In the genomic region with DNA sequence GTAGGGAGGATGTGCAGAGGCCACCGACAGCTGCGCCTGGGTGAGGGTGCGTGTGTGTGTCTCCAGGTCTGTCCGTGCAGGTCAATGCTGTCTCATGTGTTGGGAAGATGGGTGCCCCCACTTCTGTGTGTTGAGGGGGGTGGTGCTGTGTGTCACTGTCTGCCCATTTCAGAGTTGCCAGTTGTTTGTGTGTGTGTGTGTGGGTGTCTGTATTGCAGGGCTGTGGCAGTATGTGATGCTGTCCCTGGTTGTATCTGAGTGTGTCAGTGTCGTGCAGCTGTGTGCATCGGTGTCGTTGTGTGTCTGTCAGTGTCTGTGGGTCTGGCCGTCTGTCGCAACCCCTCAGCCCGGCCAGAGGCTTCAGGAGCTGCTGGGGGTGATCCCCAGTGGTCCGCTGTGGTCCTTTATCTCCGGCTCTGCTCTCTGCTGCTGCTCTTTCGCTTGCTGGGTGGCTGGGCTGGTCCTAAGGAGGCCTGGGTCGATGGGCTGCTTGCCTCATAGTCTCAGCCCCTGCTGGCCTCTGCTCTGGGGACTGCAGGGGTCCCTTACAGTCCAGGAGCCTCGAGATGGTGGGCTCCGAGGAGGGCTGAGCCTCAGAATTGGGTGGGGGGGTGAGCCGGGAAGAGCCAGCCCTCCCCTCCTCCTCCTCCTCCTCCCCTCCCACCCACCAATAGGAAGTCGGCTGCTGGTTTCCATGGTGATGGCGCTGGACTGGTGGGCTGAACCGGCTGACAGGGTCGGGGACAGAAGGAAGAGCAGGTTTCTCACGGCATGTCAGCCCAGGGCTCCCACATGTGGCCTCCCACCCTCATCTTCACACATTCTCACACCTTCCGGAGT, we compare ENCODE assay signal across 1 cellular context.
A peak's percentile ranks its signal among the peaks of the same experiment; 100 is the strongest.
TF ChIP-seq lines count a peak whose summit lies in the region.

A gene with protein sequence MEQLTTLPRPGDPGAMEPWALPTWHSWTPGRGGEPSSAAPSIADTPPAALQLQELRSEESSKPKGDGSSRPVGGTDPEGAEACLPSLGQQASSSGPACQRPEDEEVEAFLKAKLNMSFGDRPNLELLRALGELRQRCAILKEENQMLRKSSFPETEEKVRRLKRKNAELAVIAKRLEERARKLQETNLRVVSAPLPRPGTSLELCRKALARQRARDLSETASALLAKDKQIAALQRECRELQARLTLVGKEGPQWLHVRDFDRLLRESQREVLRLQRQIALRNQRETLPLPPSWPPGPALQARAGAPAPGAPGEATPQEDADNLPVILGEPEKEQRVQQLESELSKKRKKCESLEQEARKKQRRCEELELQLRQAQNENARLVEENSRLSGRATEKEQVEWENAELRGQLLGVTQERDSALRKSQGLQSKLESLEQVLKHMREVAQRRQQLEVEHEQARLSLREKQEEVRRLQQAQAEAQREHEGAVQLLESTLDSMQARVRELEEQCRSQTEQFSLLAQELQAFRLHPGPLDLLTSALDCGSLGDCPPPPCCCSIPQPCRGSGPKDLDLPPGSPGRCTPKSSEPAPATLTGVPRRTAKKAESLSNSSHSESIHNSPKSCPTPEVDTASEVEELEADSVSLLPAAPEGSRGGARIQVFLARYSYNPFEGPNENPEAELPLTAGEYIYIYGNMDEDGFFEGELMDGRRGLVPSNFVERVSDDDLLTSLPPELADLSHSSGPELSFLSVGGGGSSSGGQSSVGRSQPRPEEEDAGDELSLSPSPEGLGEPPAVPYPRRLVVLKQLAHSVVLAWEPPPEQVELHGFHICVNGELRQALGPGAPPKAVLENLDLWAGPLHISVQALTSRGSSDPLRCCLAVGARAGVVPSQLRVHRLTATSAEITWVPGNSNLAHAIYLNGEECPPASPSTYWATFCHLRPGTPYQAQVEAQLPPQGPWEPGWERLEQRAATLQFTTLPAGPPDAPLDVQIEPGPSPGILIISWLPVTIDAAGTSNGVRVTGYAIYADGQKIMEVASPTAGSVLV (N-terminal part only) (minus strand): TSS at position 601 of the 840 bp plus-strand sequence. CDS start 875 bp downstream, outside the sequence.

TF ChIP-seq in K562, 482 proteins besides CTCF, POLR2A, EP300 and RAD21 (continued from another document and continues in another):
- TF ChIP-seq, protein P1, sequence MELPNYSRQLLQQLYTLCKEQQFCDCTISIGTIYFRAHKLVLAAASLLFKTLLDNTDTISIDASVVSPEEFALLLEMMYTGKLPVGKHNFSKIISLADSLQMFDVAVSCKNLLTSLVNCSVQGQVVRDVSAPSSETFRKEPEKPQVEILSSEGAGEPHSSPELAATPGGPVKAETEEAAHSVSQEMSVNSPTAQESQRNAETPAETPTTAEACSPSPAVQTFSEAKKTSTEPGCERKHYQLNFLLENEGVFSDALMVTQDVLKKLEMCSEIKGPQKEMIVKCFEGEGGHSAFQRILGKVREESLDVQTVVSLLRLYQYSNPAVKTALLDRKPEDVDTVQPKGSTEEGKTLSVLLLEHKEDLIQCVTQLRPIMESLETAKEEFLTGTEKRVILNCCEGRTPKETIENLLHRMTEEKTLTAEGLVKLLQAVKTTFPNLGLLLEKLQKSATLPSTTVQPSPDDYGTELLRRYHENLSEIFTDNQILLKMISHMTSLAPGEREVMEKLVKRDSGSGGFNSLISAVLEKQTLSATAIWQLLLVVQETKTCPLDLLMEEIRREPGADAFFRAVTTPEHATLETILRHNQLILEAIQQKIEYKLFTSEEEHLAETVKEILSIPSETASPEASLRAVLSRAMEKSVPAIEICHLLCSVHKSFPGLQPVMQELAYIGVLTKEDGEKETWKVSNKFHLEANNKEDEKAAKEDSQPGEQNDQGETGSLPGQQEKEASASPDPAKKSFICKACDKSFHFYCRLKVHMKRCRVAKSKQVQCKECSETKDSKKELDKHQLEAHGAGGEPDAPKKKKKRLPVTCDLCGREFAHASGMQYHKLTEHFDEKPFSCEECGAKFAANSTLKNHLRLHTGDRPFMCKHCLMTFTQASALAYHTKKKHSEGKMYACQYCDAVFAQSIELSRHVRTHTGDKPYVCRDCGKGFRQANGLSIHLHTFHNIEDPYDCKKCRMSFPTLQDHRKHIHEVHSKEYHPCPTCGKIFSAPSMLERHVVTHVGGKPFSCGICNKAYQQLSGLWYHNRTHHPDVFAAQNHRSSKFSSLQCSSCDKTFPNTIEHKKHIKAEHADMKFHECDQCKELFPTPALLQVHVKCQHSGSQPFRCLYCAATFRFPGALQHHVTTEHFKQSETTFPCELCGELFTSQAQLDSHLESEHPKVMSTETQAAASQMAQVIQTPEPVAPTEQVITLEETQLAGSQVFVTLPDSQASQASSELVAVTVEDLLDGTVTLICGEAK (IDR thresholded peaks at IDR 0.05), result 0 out of 2 replicates have a peak, but pooled peaks have one; percentile 29
- TF ChIP-seq, protein P1 (CRISPR knock-in tag; IDR thresholded peaks at IDR 0.05), result no peak; the same call in none of the 2 replicates
- TF ChIP-seq ARID2 (IDR thresholded peaks at IDR 0.05), result no peak; the same call in 1 of the 2 replicates
- TF ChIP-seq, protein P2, sequence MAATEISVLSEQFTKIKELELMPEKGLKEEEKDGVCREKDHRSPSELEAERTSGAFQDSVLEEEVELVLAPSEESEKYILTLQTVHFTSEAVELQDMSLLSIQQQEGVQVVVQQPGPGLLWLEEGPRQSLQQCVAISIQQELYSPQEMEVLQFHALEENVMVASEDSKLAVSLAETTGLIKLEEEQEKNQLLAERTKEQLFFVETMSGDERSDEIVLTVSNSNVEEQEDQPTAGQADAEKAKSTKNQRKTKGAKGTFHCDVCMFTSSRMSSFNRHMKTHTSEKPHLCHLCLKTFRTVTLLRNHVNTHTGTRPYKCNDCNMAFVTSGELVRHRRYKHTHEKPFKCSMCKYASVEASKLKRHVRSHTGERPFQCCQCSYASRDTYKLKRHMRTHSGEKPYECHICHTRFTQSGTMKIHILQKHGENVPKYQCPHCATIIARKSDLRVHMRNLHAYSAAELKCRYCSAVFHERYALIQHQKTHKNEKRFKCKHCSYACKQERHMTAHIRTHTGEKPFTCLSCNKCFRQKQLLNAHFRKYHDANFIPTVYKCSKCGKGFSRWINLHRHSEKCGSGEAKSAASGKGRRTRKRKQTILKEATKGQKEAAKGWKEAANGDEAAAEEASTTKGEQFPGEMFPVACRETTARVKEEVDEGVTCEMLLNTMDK (IDR thresholded peaks at IDR 0.05; ENCODE audit: borderline replicate concordance, insufficient read depth, low read depth, low read length, poor library complexity, severe bottlenecking), result no peak
- no peak for TF ChIP-seq RFX5 (IDR thresholded peaks at IDR 0.05; ENCODE audit: low read depth, low read length)
- TF ChIP-seq NFYB (IDR thresholded peaks at IDR 0.05; ENCODE audit: extremely low read depth, insufficient read length), result peak; percentile 28
- TF ChIP-seq, protein P3, sequence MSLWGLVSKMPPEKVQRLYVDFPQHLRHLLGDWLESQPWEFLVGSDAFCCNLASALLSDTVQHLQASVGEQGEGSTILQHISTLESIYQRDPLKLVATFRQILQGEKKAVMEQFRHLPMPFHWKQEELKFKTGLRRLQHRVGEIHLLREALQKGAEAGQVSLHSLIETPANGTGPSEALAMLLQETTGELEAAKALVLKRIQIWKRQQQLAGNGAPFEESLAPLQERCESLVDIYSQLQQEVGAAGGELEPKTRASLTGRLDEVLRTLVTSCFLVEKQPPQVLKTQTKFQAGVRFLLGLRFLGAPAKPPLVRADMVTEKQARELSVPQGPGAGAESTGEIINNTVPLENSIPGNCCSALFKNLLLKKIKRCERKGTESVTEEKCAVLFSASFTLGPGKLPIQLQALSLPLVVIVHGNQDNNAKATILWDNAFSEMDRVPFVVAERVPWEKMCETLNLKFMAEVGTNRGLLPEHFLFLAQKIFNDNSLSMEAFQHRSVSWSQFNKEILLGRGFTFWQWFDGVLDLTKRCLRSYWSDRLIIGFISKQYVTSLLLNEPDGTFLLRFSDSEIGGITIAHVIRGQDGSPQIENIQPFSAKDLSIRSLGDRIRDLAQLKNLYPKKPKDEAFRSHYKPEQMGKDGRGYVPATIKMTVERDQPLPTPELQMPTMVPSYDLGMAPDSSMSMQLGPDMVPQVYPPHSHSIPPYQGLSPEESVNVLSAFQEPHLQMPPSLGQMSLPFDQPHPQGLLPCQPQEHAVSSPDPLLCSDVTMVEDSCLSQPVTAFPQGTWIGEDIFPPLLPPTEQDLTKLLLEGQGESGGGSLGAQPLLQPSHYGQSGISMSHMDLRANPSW (CRISPR knock-in tag; IDR thresholded peaks at IDR 0.05), result no peak
- TF ChIP-seq, protein P4, sequence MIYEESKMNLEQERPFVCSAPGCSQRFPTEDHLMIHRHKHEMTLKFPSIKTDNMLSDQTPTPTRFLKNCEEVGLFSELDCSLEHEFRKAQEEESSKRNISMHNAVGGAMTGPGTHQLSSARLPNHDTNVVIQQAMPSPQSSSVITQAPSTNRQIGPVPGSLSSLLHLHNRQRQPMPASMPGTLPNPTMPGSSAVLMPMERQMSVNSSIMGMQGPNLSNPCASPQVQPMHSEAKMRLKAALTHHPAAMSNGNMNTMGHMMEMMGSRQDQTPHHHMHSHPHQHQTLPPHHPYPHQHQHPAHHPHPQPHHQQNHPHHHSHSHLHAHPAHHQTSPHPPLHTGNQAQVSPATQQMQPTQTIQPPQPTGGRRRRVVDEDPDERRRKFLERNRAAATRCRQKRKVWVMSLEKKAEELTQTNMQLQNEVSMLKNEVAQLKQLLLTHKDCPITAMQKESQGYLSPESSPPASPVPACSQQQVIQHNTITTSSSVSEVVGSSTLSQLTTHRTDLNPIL (CRISPR knock-in tag; IDR thresholded peaks at IDR 0.05), result peak; percentile 11; the same call in 1 of the 2 replicates
- TF ChIP-seq NCOR1 (IDR thresholded peaks at IDR 0.05), result peak; percentile 61
- peak; percentile 77 for TF ChIP-seq POLR2AphosphoS5 (IDR thresholded peaks at IDR 0.05; ENCODE audit: control insufficient read depth, insufficient read depth, low read depth, low read length)
- 0 out of 2 replicates have a peak, but pooled peaks have one; percentile 54 for TF ChIP-seq ZNF561 (CRISPR knock-in tag; conservative IDR thresholded peaks at IDR 0.05)
- TF ChIP-seq, protein P5, sequence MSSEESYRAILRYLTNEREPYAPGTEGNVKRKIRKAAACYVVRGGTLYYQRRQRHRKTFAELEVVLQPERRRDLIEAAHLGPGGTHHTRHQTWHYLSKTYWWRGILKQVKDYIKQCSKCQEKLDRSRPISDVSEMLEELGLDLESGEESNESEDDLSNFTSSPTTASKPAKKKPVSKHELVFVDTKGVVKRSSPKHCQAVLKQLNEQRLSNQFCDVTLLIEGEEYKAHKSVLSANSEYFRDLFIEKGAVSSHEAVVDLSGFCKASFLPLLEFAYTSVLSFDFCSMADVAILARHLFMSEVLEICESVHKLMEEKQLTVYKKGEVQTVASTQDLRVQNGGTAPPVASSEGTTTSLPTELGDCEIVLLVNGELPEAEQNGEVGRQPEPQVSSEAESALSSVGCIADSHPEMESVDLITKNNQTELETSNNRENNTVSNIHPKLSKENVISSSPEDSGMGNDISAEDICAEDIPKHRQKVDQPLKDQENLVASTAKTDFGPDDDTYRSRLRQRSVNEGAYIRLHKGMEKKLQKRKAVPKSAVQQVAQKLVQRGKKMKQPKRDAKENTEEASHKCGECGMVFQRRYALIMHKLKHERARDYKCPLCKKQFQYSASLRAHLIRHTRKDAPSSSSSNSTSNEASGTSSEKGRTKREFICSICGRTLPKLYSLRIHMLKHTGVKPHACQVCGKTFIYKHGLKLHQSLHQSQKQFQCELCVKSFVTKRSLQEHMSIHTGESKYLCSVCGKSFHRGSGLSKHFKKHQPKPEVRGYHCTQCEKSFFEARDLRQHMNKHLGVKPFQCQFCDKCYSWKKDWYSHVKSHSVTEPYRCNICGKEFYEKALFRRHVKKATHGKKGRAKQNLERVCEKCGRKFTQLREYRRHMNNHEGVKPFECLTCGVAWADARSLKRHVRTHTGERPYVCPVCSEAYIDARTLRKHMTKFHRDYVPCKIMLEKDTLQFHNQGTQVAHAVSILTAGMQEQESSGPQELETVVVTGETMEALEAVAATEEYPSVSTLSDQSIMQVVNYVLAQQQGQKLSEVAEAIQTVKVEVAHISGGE (CRISPR knock-in tag; IDR thresholded peaks at IDR 0.05), result no peak
- no peak for TF ChIP-seq GTF2A2 (tag; IDR thresholded peaks at IDR 0.05)
- TF ChIP-seq CREM (IDR thresholded peaks at IDR 0.05; ENCODE audit: low read depth), result peak; percentile 24; the same call in 1 of the 2 replicates
- TF ChIP-seq HNRNPL (IDR thresholded peaks at IDR 0.05; ENCODE audit: low read depth, low read length), result no peak
- TF ChIP-seq EHMT2 (IDR thresholded peaks at IDR 0.05), result 0 out of 2 replicates have a peak, but pooled peaks have one; percentile 38
- TF ChIP-seq ZNF507 (tag; conservative IDR thresholded peaks at IDR 0.05), result no peak
- peak; percentile 16 for TF ChIP-seq PHF20 (IDR thresholded peaks at IDR 0.05; ENCODE audit: partially characterized antibody)
- no peak for TF ChIP-seq TBP (optimal IDR thresholded peaks at IDR 0.05; ENCODE audit: low read depth, low read length)
- TF ChIP-seq MECOM (CRISPR knock-in tag; IDR thresholded peaks at IDR 0.05), result no peak
- no peak for TF ChIP-seq ZNF41 (CRISPR knock-in tag; conservative IDR thresholded peaks at IDR 0.05)
- TF ChIP-seq HMG20B (CRISPR knock-in tag; IDR thresholded peaks at IDR 0.05), result no peak
- TF ChIP-seq MAFG (tag; conservative IDR thresholded peaks at IDR 0.05), result no peak
- no peak for TF ChIP-seq BRF1 (IDR thresholded peaks at IDR 0.05; ENCODE audit: borderline replicate concordance, extremely low read depth, insufficient read length)
